In genomic region chr3:183244981-183245476, GRCh38 we compare ENCODE assay signal across 16 cellular contexts. TPM values are rescaled to one million over a fixed set of nuclear protein-coding genes. Genes with fewer than 3 reads are reported as not detected.
A peak's percentile ranks its signal among the peaks of the same experiment; 100 is the strongest.
DNase-seq lines count a peak whose midpoint lies in the region; ATAC-seq and TF ChIP-seq lines count a peak whose summit lies in the region.
"Had no signal": no experiment of that assay in that cellular context is flagged by ENCODE, and none has a peak within 500 bp of the region (broad histone marks: within the 10 kb centered on the region; RNA-seq: fewer than 3 reads in every experiment).

No MANE protein-coding gene starts in this region.

- peak; percentile 74 for ATAC-seq in GM23338
- peak; percentile 39 for ATAC-seq in PC-3
- no peak for ATAC-seq in GM21526 (IDR thresholded peaks at IDR 0.05; ENCODE audit: low FRiP score, unreplicated experiment)

- POLR2A ChIA-PET in PC-3 (lab: Charles Lee; ENCODE audit: unreplicated experiment) (no interaction called here), RWPE1 (lab: Yijun Ruan, JAX; ENCODE audit: low non-redundant PET) (no interaction called here)

- intact Hi-C loops in PC-3 (cut with micrococcal nuclease) = no loop called here

- H3K9me3 Mint-ChIP-seq in GM23338 (peaks cover 38% of the 10 kb centered on the region), nephron (peaks cover 25% of the 10 kb centered on the region)

- H3K9ac ChIP-seq in PC-3 (ENCODE audit: low read length) = peak overlapping the region; percentile 4; the same call in 1 of the 2 replicates
- H3K9ac ChIP-seq in MM.1S (ENCODE audit: low read length) = no peak overlapping the region

- H3K4me1 Mint-ChIP-seq in GM23338 (peaks cover 26% of the 10 kb centered on the region), nephron (peaks cover 5% of the 10 kb centered on the region)

- H3K27me3 ChIP-seq in GM23338 (ENCODE audit: insufficient read depth) = no peaks in the 10 kb centered on the region
- H3K27me3 ChIP-seq in PC-3 (ENCODE audit: low read length) = no peaks in the 10 kb centered on the region
- H3K27me3 ChIP-seq in hepatocyte = no peaks in the 10 kb centered on the region
- H3K27me3 ChIP-seq in MM.1S (replicated peaks; ENCODE audit: insufficient read depth, low read length) = no peaks in the 10 kb centered on the region
- H3K27me3 ChIP-seq: esophagus squamous epithelium had no signal

- no peak overlapping the region for H3K4me2 ChIP-seq in GM23338
- H3K4me2 ChIP-seq in PC-3 (ENCODE audit: low read length) = peak overlapping the region; percentile 29
- H3K4me2 ChIP-seq in hepatocyte = no peak overlapping the region
- H3K4me2 ChIP-seq in MM.1S (ENCODE audit: low read depth, low read length) = no peak overlapping the region

- no peak overlapping the region for H3K4me3 Mint-ChIP-seq in GM23338
- H3K4me3 Mint-ChIP-seq in nephron = no peak overlapping the region
- H3K4me3 Mint-ChIP-seq: activated CD4-positive, alpha-beta memory T cell treated with anti-CD3 and anti-CD28 coated beads for 36 hours had no signal

- peaks cover 17% of the 10 kb centered on the region for H3K4me1 ChIP-seq in GM23338 (ENCODE audit: insufficient read depth)
- peaks cover 20% of the 10 kb centered on the region for H3K4me1 ChIP-seq in PC-3 (ENCODE audit: insufficient read depth, low read length)
- peaks cover 6% of the 10 kb centered on the region for H3K4me1 ChIP-seq in hepatocyte (ENCODE audit: insufficient read depth)
- no peaks in the 10 kb centered on the region for H3K4me1 ChIP-seq in MM.1S (ENCODE audit: low read length)
- H3K4me1 ChIP-seq: esophagus squamous epithelium had no signal

- no peaks in the 10 kb centered on the region for H4K20me1 ChIP-seq in GM23338 (replicated peaks; ENCODE audit: insufficient read depth)
- H4K20me1 ChIP-seq in PC-3 (ENCODE audit: low read length) = no peaks in the 10 kb centered on the region
- H4K20me1 ChIP-seq in hepatocyte (ENCODE audit: insufficient read depth, poor library complexity, severe bottlenecking) = no peaks in the 10 kb centered on the region
- no peaks in the 10 kb centered on the region for H4K20me1 ChIP-seq in MM.1S (ENCODE audit: insufficient read depth, low read length)

- H3K9me2 ChIP-seq in GM23338 (ENCODE audit: insufficient read depth) = no peaks in the 10 kb centered on the region
- H3K9me2 ChIP-seq in PC-3 (replicated peaks; ENCODE audit: low read length) = no peaks in the 10 kb centered on the region
- no peaks in the 10 kb centered on the region for H3K9me2 ChIP-seq in hepatocyte (replicated peaks; ENCODE audit: insufficient read depth)
- no peaks in the 10 kb centered on the region for H3K9me2 ChIP-seq in MM.1S (replicated peaks; ENCODE audit: insufficient read depth, low read length)

- H2AFZ ChIP-seq in GM23338 (no peak overlapping the region), PC-3 (ENCODE audit: low read length) (0 out of 2 replicates have a peak overlapping the region, but pooled peaks have one; percentile 10), hepatocyte (peak overlapping the region; percentile 2), MM.1S (ENCODE audit: low read length) (no peak overlapping the region)

- BruUV-seq in PC-3 (replicated peaks; lab: Mats Ljungman, UMichigan) = no TSS peak

- no peak overlapping the region for H3K4me3 ChIP-seq in GM23338
- 0 out of 2 replicates have a peak overlapping the region, but pooled peaks have one; percentile 2 for H3K4me3 ChIP-seq in PC-3 (ENCODE audit: low read length)
- H3K4me3 ChIP-seq in hepatocyte = no peak overlapping the region
- H3K4me3 ChIP-seq in MM.1S (ENCODE audit: low read length) = no peak overlapping the region
- H3K4me3 ChIP-seq: esophagus squamous epithelium had no signal

- H3K27me3 Mint-ChIP-seq in GM23338 (ENCODE audit: insufficient read depth, low read depth, poor library complexity) (peaks cover 4% of the 10 kb centered on the region), nephron (ENCODE audit: low read depth) (peaks cover 10% of the 10 kb centered on the region)

- H3K9me3 ChIP-seq in PC-3 (ENCODE audit: low read length) (peaks cover 7% of the 10 kb centered on the region; the same call in 1 of the 2 replicates), hepatocyte (ENCODE audit: low read depth) (no peaks in the 10 kb centered on the region), MM.1S (replicated peaks; ENCODE audit: insufficient read depth, low read length) (no peaks in the 10 kb centered on the region)

- H3K79me2 ChIP-seq in GM23338 (replicated peaks; ENCODE audit: insufficient read depth) (no peaks in the 10 kb centered on the region), PC-3 (ENCODE audit: low read length) (no peaks in the 10 kb centered on the region), hepatocyte (no peaks in the 10 kb centered on the region), MM.1S (ENCODE audit: low read length) (no peaks in the 10 kb centered on the region)

- peak; percentile 46 for DNase-seq in GM23338 (ENCODE audit: low spot score)
- DNase-seq in PC-3 = no peak
- DNase-seq in hepatocyte (ENCODE audit: low spot score) = peak; percentile 44
- no peak for DNase-seq in middle frontal gyrus (ENCODE audit: extremely low spot score, low spot score)
- DNase-seq in MM.1S = no peak
- DNase-seq in RWPE1 (ENCODE audit: low spot score) = no peak
- DNase-seq: activated CD4-positive, alpha-beta memory T cell treated with anti-CD3 and anti-CD28 coated beads for 36 hours; DMS153; esophagus squamous epithelium; NCI-H524 treated with DMSO at 0.1 percent for 48 hours; occipital lobe; T-helper 9 cell had no signal

- no peak overlapping the region; the same call in 1 of the 2 replicates for H3K27ac Mint-ChIP-seq in GM23338
- peak overlapping the region in 2 of 3 experiments; percentile 28 to 70 for H3K27ac Mint-ChIP-seq in nephron
- H3K27ac Mint-ChIP-seq: activated CD4-positive, alpha-beta memory T cell treated with anti-CD3 and anti-CD28 coated beads for 36 hours; activated T-helper 2 cell treated with anti-CD3 and anti-CD28 coated beads, Interferon-gamma antibody, Interleukin-2, Interleukin-4, amounts not matched to agents 10 μg/mL and 5 μg/mL and 100 μg/mL, durations not matched to agents 14 hours and 24 hours and 36 hours had no signal

- TF ChIP-seq CTCF in GM23338 (conservative IDR thresholded peaks at IDR 0.05; ENCODE audit: low read depth in 2 of 2) = no peak; a peak in 1 of 4 replicates
- no peak for TF ChIP-seq CTCF in PC-3 (conservative IDR thresholded peaks at IDR 0.05; ENCODE audit: low read depth, low read length)
- TF ChIP-seq CTCF in hepatocyte (IDR thresholded peaks at IDR 0.05; ENCODE audit: poor library complexity) = no peak
- no peak for TF ChIP-seq CTCF in nephron (IDR thresholded peaks at IDR 0.05; ENCODE audit: unreplicated experiment in 3 of 3)
- TF ChIP-seq CTCF in MM.1S (IDR thresholded peaks at IDR 0.05; ENCODE audit: low read length) = no peak
- TF ChIP-seq CTCF in RWPE1 (conservative IDR thresholded peaks at IDR 0.05; ENCODE audit: low read depth) = no peak

- CTCF ChIA-PET in PC-3 (lab: Charles Lee) = no interaction called here
- CTCF ChIA-PET in RWPE1 (lab: Yijun Ruan, JAX) = no interaction called here

- H3F3A ChIP-seq in GM23338 (replicated peaks; ENCODE audit: low read depth) (no peaks in the 10 kb centered on the region), PC-3 (ENCODE audit: low read length, unreplicated experiment) (no peaks in the 10 kb centered on the region), MM.1S (ENCODE audit: insufficient read depth, low read length) (no peaks in the 10 kb centered on the region)

- H3K36me3 Mint-ChIP-seq in GM23338 (ENCODE audit: low read depth) = peaks cover 30% of the 10 kb centered on the region
- H3K36me3 Mint-ChIP-seq in nephron (ENCODE audit: low read depth) = peaks cover 5% of the 10 kb centered on the region
- H3K36me3 Mint-ChIP-seq: IgD-negative memory B cell had no signal

- H3K27ac ChIP-seq in GM23338 (ENCODE audit: low read depth) (no peak overlapping the region), PC-3 (ENCODE audit: low read length) (peak overlapping the region; percentile 56), hepatocyte (peak overlapping the region; percentile 75), MM.1S (ENCODE audit: low read length) (no peak overlapping the region), RWPE1 (no peak overlapping the region)
- H3K27ac ChIP-seq: esophagus squamous epithelium had no signal

- H3K36me3 ChIP-seq in GM23338 (ENCODE audit: insufficient read depth) (0 out of 2 replicates have a peak, but pooled peaks cover 5% of the 10 kb centered on the region), PC-3 (ENCODE audit: low read depth, low read length) (0 out of 2 replicates have a peak, but pooled peaks cover 4% of the 10 kb centered on the region), hepatocyte (replicated peaks; ENCODE audit: insufficient read depth, low read depth) (no peaks in the 10 kb centered on the region), MM.1S (replicated peaks; ENCODE audit: insufficient read depth, low read length) (no peaks in the 10 kb centered on the region)
- H3K36me3 ChIP-seq: esophagus squamous epithelium had no signal

TF ChIP-seq in GM23338, 12 proteins besides CTCF, POLR2A, EP300 and RAD21 (continues in another document):
- no peak for TF ChIP-seq JUNB (IDR thresholded peaks at IDR 0.05; ENCODE audit: unreplicated experiment)
- no peak for TF ChIP-seq ETS1 (IDR thresholded peaks at IDR 0.05)
- no peak for TF ChIP-seq ZNF331 (CRISPR knock-in tag; IDR thresholded peaks at IDR 0.05; ENCODE audit: low read depth)

RNA-seq across cellular contexts. Expression of gene B3GNT5, which starts 8.0 kb away (rescaled TPM):
- total RNA-seq in GM23338 (2014; rRNA removed; shearing (Covaris generic)) = 3.9 and 4.9 TPM in 2 replicates
- polyA plus RNA-seq in GM23338 (2016; fragmentation: Nextera tagmentation; extraction: Ambion mirVana) (5.1 and 6.4 TPM in 2 replicates), hepatocyte (16.2 and 22.7 TPM in 2 replicates)
- total RNA-seq in PC-3 (2014; rRNA removed) (22.9 and 29.2 TPM in 2 replicates), hepatocyte (39.6 and 40.7 TPM in 2 replicates)
- polyA plus RNA-seq: IgD-negative memory B cell had no signal

Comparison
In these comparisons a context has a peak if more than half of its experiments do, and no peak if none do; other contexts are left out.
1. DNase-seq: peak in GM23338 (single experiment) and hepatocyte (single experiment); none in PC-3 (single experiment), middle frontal gyrus (single experiment), MM.1S (single experiment) and RWPE1 (single experiment).
2. H2AFZ ChIP-seq: peak in PC-3 (single experiment) and hepatocyte (single experiment); none in GM23338 (single experiment) and MM.1S (single experiment).
3. H3K27ac ChIP-seq: peak in PC-3 (single experiment) and hepatocyte (single experiment); none in GM23338 (single experiment), MM.1S (single experiment) and RWPE1 (single experiment).